ENCODE assay signal across 19 cellular contexts in the genomic region with DNA sequence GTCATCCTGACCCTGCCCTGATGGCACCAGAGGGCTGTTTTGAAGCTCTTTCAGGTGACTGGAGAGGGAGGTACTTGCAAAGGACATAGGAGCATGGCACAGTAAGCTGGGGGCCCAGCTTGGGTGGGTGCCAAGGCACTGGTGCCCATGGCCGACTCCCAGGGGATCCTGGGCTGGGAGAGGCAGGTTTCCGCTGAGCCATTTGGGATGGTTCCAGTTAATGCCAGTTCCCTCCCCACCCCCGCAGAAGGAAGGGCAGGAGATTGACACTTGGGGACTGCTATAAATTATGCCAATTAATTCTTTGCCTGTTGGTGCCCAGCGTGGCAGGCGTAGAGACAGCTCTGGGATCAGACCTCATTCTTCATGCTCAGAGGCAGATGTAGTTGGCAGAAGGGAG. TPM values are rescaled to one million over a fixed set of nuclear protein-coding genes. Genes with fewer than 3 reads are reported as not detected.
A peak's percentile ranks its signal among the peaks of the same experiment; 100 is the strongest.
DNase-seq lines count a peak whose midpoint lies in the region; ATAC-seq, FAIRE-seq and TF ChIP-seq lines count a peak whose summit lies in the region.
"Had no signal": no experiment of that assay in that cellular context is flagged by ENCODE, and none has a peak within 500 bp of the region (broad histone marks: within the 10 kb centered on the region; RNA-seq: fewer than 3 reads in every experiment).

No MANE protein-coding gene starts in this region.

- peaks cover 13% of the 10 kb centered on the region for H3K4me1 ChIP-seq in left ventricle myocardium inferior
- H3K4me1 ChIP-seq: Caco-2, HAP-1 had no signal

- no peaks in the 10 kb centered on the region for H3K9me3 ChIP-seq in left ventricle myocardium inferior (replicated peaks)
- H3K9me3 ChIP-seq: BLaER1, Caco-2, HAP-1 had no signal

- H3K4me3 ChIP-seq in left ventricle myocardium inferior: no peak overlapping the region
- H3K4me3 ChIP-seq: BLaER1, HAP-1 had no signal

- DNase-seq in Right ventricle myocardium inferior (ENCODE audit: missing footprints) (peak; percentile 64), left ventricle myocardium inferior (no peak), NCI-H1105 (lab: John Stamatoyannopoulos, UW) (peak; percentile 43), NOMO-1 (lab: John Stamatoyannopoulos, UW; ENCODE audit: unreplicated experiment in 2 of 2) (no peak), HTR-8/SVneo (ENCODE audit: insufficient read length, low spot score) (no peak)
- DNase-seq: Caco-2; CD4-positive, CD25-positive, alpha-beta regulatory T cell; CD8-positive, alpha-beta T cell; DMS153; DND-41; GOT3 had no signal

- H3K36me3 ChIP-seq in left ventricle myocardium inferior: peaks cover 51% of the 10 kb centered on the region

- no peak for ATAC-seq in Right ventricle myocardium inferior
- ATAC-seq: CD8-positive, alpha-beta T cell had no signal

- no peak overlapping the region for H3K27ac ChIP-seq in left ventricle myocardium inferior (replicated peaks)
- H3K27ac ChIP-seq in VCaP: 0 out of 2 replicates have a peak overlapping the region, but pooled peaks have one; percentile 5
- H3K27ac ChIP-seq: BLaER1 had no signal

- FAIRE-seq in HTR-8/SVneo (lab: Jason Lieb, UNC): no peak
- FAIRE-seq: A204.1, G401.6, GM12892, H54 had no signal

- TF ChIP-seq CTCF in left ventricle myocardium inferior (IDR thresholded peaks at IDR 0.05; ENCODE audit: borderline replicate concordance) (no peak), VCaP (conservative IDR thresholded peaks at IDR 0.05) (no peak)

- intact Hi-C loops in Right ventricle myocardium inferior (cut with DNase I) (loop anchor here (5.0 kb wide), 1 partner anchor 197 kb away; no protein-coding TSS in a partner anchor), left ventricle myocardium inferior (cut with micrococcal nuclease) (no loop called here)

- no peaks in the 10 kb centered on the region for H3K27me3 ChIP-seq in left ventricle myocardium inferior (ENCODE audit: low read depth)
- H3K27me3 ChIP-seq: BLaER1 had no signal

RNA-seq across cellular contexts. Expression of a gene that starts 26.1 kb away (rescaled TPM):
- total RNA-seq in Right ventricle myocardium inferior: 35.6 TPM
- total RNA-seq in left ventricle myocardium inferior: 32.4 TPM
- total RNA-seq: B cell; CD4-positive, CD25-positive, alpha-beta regulatory T cell; CD8-positive, alpha-beta T cell had no signal

RNA-seq across cellular contexts. Expression of a gene that starts 42.8 kb away (rescaled TPM):
- total RNA-seq in Right ventricle myocardium inferior: 165 TPM
- 121 TPM for total RNA-seq in left ventricle myocardium inferior
- total RNA-seq: B cell; CD4-positive, CD25-positive, alpha-beta regulatory T cell; CD8-positive, alpha-beta T cell had no signal

Comparison
In these comparisons a context has a peak if more than half of its experiments do, and no peak if none do; other contexts are left out.
1. DNase-seq: peak in Right ventricle myocardium inferior (single experiment) and NCI-H1105 (single experiment); none in left ventricle myocardium inferior (single experiment), NOMO-1 (0 of 2) and HTR-8/SVneo (single experiment).